25 cellular contexts compared by ENCODE assay signal in the genomic region with DNA sequence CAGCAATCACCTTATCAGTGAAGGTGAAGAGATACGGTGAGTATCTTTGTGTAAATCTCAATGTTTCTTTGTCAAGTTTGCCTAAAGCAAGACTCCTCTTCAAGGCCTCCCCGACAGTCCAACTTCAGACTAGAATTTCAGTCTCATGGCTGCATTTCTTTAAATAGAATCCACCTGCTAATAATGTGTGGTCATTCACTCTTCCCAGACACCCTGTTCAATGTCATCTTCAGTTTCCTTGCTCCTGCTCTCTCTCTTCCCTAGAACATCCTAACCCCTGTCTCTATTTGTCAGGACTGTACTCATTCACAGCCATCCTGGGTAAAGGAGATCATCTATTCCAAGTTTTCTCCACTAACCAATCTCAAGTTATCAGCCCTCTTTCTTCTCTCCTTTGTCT.
"Had no signal": no experiment of that assay in that cellular context is flagged by ENCODE, and none has a peak within 500 bp of the region (broad histone marks: within the 10 kb centered on the region; RNA-seq: fewer than 3 reads in every experiment).

No MANE protein-coding gene starts in this region.

- DNase-seq: heart left ventricle; hypothalamus; immature natural killer cell; left ventricle myocardium inferior; midbrain; mucosa of descending colon; naive B cell; natural killer cell; nephron progenitor cell; occipital lobe; right lobe of liver; stimulated activated CD4-positive, alpha-beta T cell treated with anti-CD3 and anti-CD28 coated beads, Interleukin-1b, Interleukin-23, amount 100 ng/mL, for 48 hours; stimulated activated CD4-positive, alpha-beta T cell treated with anti-CD3 and anti-CD28 coated beads, Interleukin-2, amount 100 ng/mL, for 48 hours; stimulated activated CD4-positive, alpha-beta T cell treated with anti-CD3 and anti-CD28 coated beads, Interleukin-4, amount 100 ng/mL, for 4 hours; stimulated activated CD8-positive, alpha-beta memory T cell treated with anti-CD3 and anti-CD28 coated beads, Interleukin-4, amount 100 ng/mL, for 48 hours; stimulated activated naive CD4-positive, alpha-beta T cell treated with Interleukin-2 at 50 U/mL for 16 hours; stimulated activated naive CD8-positive, alpha-beta T cell treated with anti-CD3 and anti-CD28 coated beads, Interleukin-15, amount 100 ng/mL, for 72 hours; substantia nigra; uterus had no signal

- H3K4me1 ChIP-seq: heart left ventricle, left ventricle myocardium inferior, right lobe of liver, tibial nerve, uterus had no signal

- H2AFZ ChIP-seq: neural progenitor cell had no signal

- H3K36me3 ChIP-seq: heart left ventricle, left ventricle myocardium inferior, neural progenitor cell, neutrophil, right atrium auricular region, right lobe of liver, tibial nerve, uterus had no signal

- H3K27ac ChIP-seq: heart left ventricle, left ventricle myocardium inferior, neural progenitor cell, neutrophil, right atrium auricular region, right lobe of liver, skin epidermis, tibial nerve, uterus had no signal

- H3K9me3 ChIP-seq: heart left ventricle, left ventricle myocardium inferior, mucosa of descending colon, neutrophil, right atrium auricular region, right lobe of liver, tibial nerve, uterus had no signal

- H3K9ac ChIP-seq: neural progenitor cell had no signal

- H3K4me2 ChIP-seq: neural progenitor cell had no signal

- H3K27me3 ChIP-seq: neutrophil, right atrium auricular region, right lobe of liver, tibial nerve, uterus had no signal

- H3K4me3 ChIP-seq: heart left ventricle, left ventricle myocardium inferior, lung, mucosa of descending colon, neural progenitor cell, right atrium auricular region, right lobe of liver, skin epidermis, tibial nerve, uterus had no signal
